Comparison of ENCODE assay signal across 8 cellular contexts in genomic region chr17:38451030-38451839, GRCh38. TPM values are rescaled to one million over a fixed set of nuclear protein-coding genes. Genes with fewer than 3 reads are reported as not detected.
DNase-seq lines count a peak whose midpoint lies in the region; FAIRE-seq and TF ChIP-seq lines count a peak whose summit lies in the region.

No MANE protein-coding gene starts in this region.

- dilution Hi-C loops in keratinocyte (cut with MboI; ENCODE audit: extremely low pct_ligation_motif_present, low sequenced_read_pairs): no loop called here

- H3K4me1 ChIP-seq in keratinocyte (ENCODE audit: control insufficient read depth, extremely low read depth, insufficient read depth, low read length) (peaks cover 79% of the 10 kb centered on the region), thyroid gland (peaks cover 0 to 37% of the 10 kb centered on the region in 2 donors)

- peak overlapping the region in 2 of 3 experiments; percentile 33 to 47 for H3K4me3 ChIP-seq in keratinocyte (ENCODE audit: control insufficient read depth in 2 of 3, extremely low read depth in 1 of 3, insufficient read depth in 2 of 3, low read depth in 1 of 3, low read length in 3 of 3)
- H3K4me3 ChIP-seq in thyroid gland (replicated peaks in 1 of 3): no peak overlapping the region

- no peaks in the 10 kb centered on the region for H3K9me3 ChIP-seq in keratinocyte (ENCODE audit: control insufficient read depth, low read depth, low read length)
- no peaks in the 10 kb centered on the region for H3K9me3 ChIP-seq in thyroid gland

- H3K27me3 ChIP-seq in keratinocyte (ENCODE audit: control insufficient read depth, extremely low read depth, insufficient read depth, low read length): no peaks in the 10 kb centered on the region
- H3K27me3 ChIP-seq in thyroid gland: no peaks in the 10 kb centered on the region

- no peak overlapping the region for H2AFZ ChIP-seq in keratinocyte (ENCODE audit: control insufficient read depth, low read length)

- H3K4me2 ChIP-seq in keratinocyte (ENCODE audit: control insufficient read depth, extremely low read depth, insufficient read depth, low read depth, low read length): peak overlapping the region; percentile 89

- WGBS in thyroid gland, 2 donors: 68 to 79% methylated on average over 7 to 10 of the region's 10 CpGs

- H4K20me1 ChIP-seq in keratinocyte (ENCODE audit: control insufficient read depth, extremely low read depth, insufficient read depth, low read length): peaks cover 11% of the 10 kb centered on the region

- TF ChIP-seq POLR2A in thyroid gland (IDR thresholded peaks at IDR 0.05): no peak

- H3K9ac ChIP-seq in keratinocyte (ENCODE audit: control insufficient read depth, extremely low read depth, insufficient read depth, low read length): peak overlapping the region; percentile 22

- TF ChIP-seq CTCF in keratinocyte (optimal IDR thresholded peaks at IDR 0.05 in 1 of 3, IDR thresholded peaks at IDR 0.05 in 1 of 3, conservative IDR thresholded peaks at IDR 0.05 in 1 of 3; ENCODE audit: extremely low read depth in 1 of 3, insufficient read depth in 2 of 3, low read length in 3 of 3): no peak
- no peak for TF ChIP-seq CTCF in thyroid gland (IDR thresholded peaks at IDR 0.05)

- intact Hi-C loops in thyroid gland (cut with DNase I): no loop called here

- peaks cover 2% of the 10 kb centered on the region for H3K9me1 ChIP-seq in keratinocyte (ENCODE audit: control insufficient read depth, extremely low read depth, insufficient read depth, low read length)

- H3K27ac ChIP-seq in caudate nucleus (ENCODE audit: low read depth, low read length): peak overlapping the region; percentile 76
- peak overlapping the region; percentile 48 for H3K27ac ChIP-seq in keratinocyte (ENCODE audit: control insufficient read depth, insufficient read depth, low read length)
- peak overlapping the region; percentile 39 to 61 (median 50) for H3K27ac ChIP-seq in thyroid gland

- H3K36me3 ChIP-seq in keratinocyte (ENCODE audit: control insufficient read depth in 2 of 2, extremely low read depth in 1 of 2, insufficient read depth in 2 of 2, low read length in 2 of 2) (peaks cover 0 to 4% of the 10 kb centered on the region in 2 experiments), thyroid gland (no peaks in the 10 kb centered on the region)

- peaks cover 10% of the 10 kb centered on the region for H3K79me2 ChIP-seq in keratinocyte (ENCODE audit: control insufficient read depth, insufficient read depth, low read length)

- FAIRE-seq in HTR-8/SVneo (lab: Jason Lieb, UNC) (no peak), keratinocyte (lab: Jason Lieb, UNC) (no peak)

- DNase-seq in HTR-8/SVneo (ENCODE audit: insufficient read length, low spot score) (peak; percentile 94), caudate nucleus (lab: John Stamatoyannopoulos, UW) (no peak), keratinocyte (ENCODE audit: low read depth, low spot score) (no peak), thyroid gland (peak in 1 of 2 donors; percentile 22), HUDEP-2 (lab: John Stamatoyannopoulos, UW; ENCODE audit: unreplicated experiment in 76 of 76) (no peak), NCI-H2029 treated with DMSO at 0.1 percent for 48 hours (lab: John Stamatoyannopoulos, UW) (no peak)
- DNase-seq in stimulated activated CD4-positive, alpha-beta T cell treated with anti-CD3 and anti-CD28 coated beads, Interleukin-4, amount 100 ng/mL, for 1 hour: no peak
- no peak for DNase-seq in activated CD4-positive, CD25-positive, alpha-beta regulatory T cell treated with anti-CD3 and anti-CD28 coated beads, Interleukin-2, amount 50 U/mL, for 72 hours

RNA-seq across cellular contexts. Expression of gene ARHGAP23, which starts 23.0 kb away (rescaled TPM):
- 6.0 to 12.3 TPM (median 6.1 TPM) in 3 replicates for polyA plus RNA-seq in keratinocyte
- polyA plus RNA-seq in keratinocyte (2011; ENCODE audit: low read depth): 17.8 TPM
- polyA plus RNA-seq in keratinocyte (2011; cell fraction: cytosol; rRNA removed): 7.3 and 7.9 TPM in 2 replicates
- polyA plus RNA-seq in keratinocyte (2011; cell fraction: nucleus; rRNA removed): 17.2 and 23.8 TPM in 2 replicates
- polyA plus RNA-seq in keratinocyte (2012; ENCODE audit: low replicate concordance): 17.6 and 27.2 TPM in 2 replicates
- 7.6 to 69.9 TPM (median 16.7 TPM) in 3 replicates for polyA minus RNA-seq in keratinocyte
- 10.2 TPM for polyA minus RNA-seq in keratinocyte (2011; cell fraction: cytosol; rRNA and poly(A)+ RNA removed)
- polyA minus RNA-seq in keratinocyte (2011; cell fraction: nucleus; rRNA and poly(A)+ RNA removed): 22.2 and 22.7 TPM in 2 replicates
- 10 to 100 TPM; 13.0 to 40.8 (median 24.6) TPM for total RNA-seq in thyroid gland

Comparison
In these comparisons a context has a peak if more than half of its experiments do, and no peak if none do; other contexts are left out.
1. H3K4me3 ChIP-seq: peak in keratinocyte (2 of 3); none in thyroid gland (0 of 3).
2. Peak in every context shown above with its lines, with median percentiles within 50 percentile points of each other: H3K27ac ChIP-seq.